ENCODE assay signal across 18 cellular contexts in genomic region chr6:123527406-123527805, GRCh38.
DNase-seq lines count a peak whose midpoint lies in the region; ATAC-seq and TF ChIP-seq lines count a peak whose summit lies in the region.
"Had no signal": no experiment of that assay in that cellular context is flagged by ENCODE, and none has a peak within 500 bp of the region (broad histone marks: within the 10 kb centered on the region; RNA-seq: fewer than 3 reads in every experiment).

No MANE protein-coding gene starts in this region.

- H2BK120ac ChIP-seq in H9 (ENCODE audit: low read depth, low read length, poor library complexity, severe bottlenecking): no peak overlapping the region

- H3K23me2 ChIP-seq in H9 (ENCODE audit: insufficient read length, low read depth, low read length, poor library complexity, severe bottlenecking): no peaks in the 10 kb centered on the region

- in situ Hi-C loops in astrocyte of the cerebellum (cut with HindIII; ENCODE audit: low sequenced_read_pairs): no loop called here

- peaks cover 21% of the 10 kb centered on the region for H3K9me3 Mint-ChIP-seq in stimulated activated effector memory CD8-positive, alpha-beta T cell treated with anti-CD3 and anti-CD28 coated beads, Interleukin-12 subunit alpha, Interleukin-12 subunit beta, amount 100 ng/mL, for 72 hours
- no peaks in the 10 kb centered on the region for H3K9me3 Mint-ChIP-seq in H9

- H3K27me3 ChIP-seq in H9 (ENCODE audit: insufficient read depth, low read length): no peaks in the 10 kb centered on the region

- H3K4me1 ChIP-seq in H9 (ENCODE audit: insufficient read depth, low read length): no peaks in the 10 kb centered on the region

- no peak overlapping the region for H3K4ac ChIP-seq in H9 (ENCODE audit: low read depth, low read length)

- H3K79me2 ChIP-seq in H9 (ENCODE audit: insufficient read depth, low read length): no peaks in the 10 kb centered on the region

- no CpG with 5 or more reads among the region's 3 CpGs for WGBS in H9 (ENCODE audit: extremely low coverage, insufficient read length, low lambda C conversion rate)

- no peak overlapping the region for H3K4me3 Mint-ChIP-seq in stimulated activated effector memory CD8-positive, alpha-beta T cell treated with anti-CD3 and anti-CD28 coated beads, Interleukin-12 subunit alpha, Interleukin-12 subunit beta, amount 100 ng/mL, for 72 hours
- no peak overlapping the region for H3K4me3 Mint-ChIP-seq in H9
- H3K4me3 Mint-ChIP-seq: B cell; CD4-positive, alpha-beta T cell; IgD-negative memory B cell had no signal

- H2BK15ac ChIP-seq in H9 (ENCODE audit: low read depth, low read length): no peak overlapping the region

- no peaks in the 10 kb centered on the region for H3K36me3 Mint-ChIP-seq in stimulated activated effector memory CD8-positive, alpha-beta T cell treated with anti-CD3 and anti-CD28 coated beads, Interleukin-12 subunit alpha, Interleukin-12 subunit beta, amount 100 ng/mL, for 72 hours
- no peaks in the 10 kb centered on the region for H3K36me3 Mint-ChIP-seq in H9 (ENCODE audit: insufficient read depth in 1 of 3, low read depth in 3 of 3)
- H3K36me3 Mint-ChIP-seq: IgD-negative memory B cell had no signal

- H3T11ph ChIP-seq in H9 (ENCODE audit: low read length): no peak overlapping the region

- intact Hi-C loops in left colon (cut with DNase I, micrococcal nuclease): no loop called here

- H3K56ac ChIP-seq in H9 (ENCODE audit: insufficient read length, low read depth, low read length): no peak overlapping the region

- H4K91ac ChIP-seq in H9 (ENCODE audit: insufficient read length, low read depth, low read length): no peak overlapping the region

- TF ChIP-seq POLR2A in NB4 (IDR thresholded peaks at IDR 0.05; ENCODE audit: extremely low read depth, insufficient read length): no peak

- peak; percentile 12 for DNase-seq in COLO829 (ENCODE audit: low spot score)
- peak; percentile 29 for DNase-seq in NB4 (ENCODE audit: low read depth)
- DNase-seq in astrocyte of the cerebellum (ENCODE audit: low read depth): peak; percentile 34
- peak; percentile 23 for DNase-seq in renal cortical epithelial cell (ENCODE audit: low read depth)
- no peak for DNase-seq in left colon
- no peak for DNase-seq in stimulated activated effector memory CD8-positive, alpha-beta T cell treated with anti-CD3 and anti-CD28 coated beads, Interleukin-12 subunit alpha, Interleukin-12 subunit beta, amount 100 ng/mL, for 72 hours (ENCODE audit: low spot score in 2 of 2)
- no peak for DNase-seq in H9
- DNase-seq: Calu3; CD4-positive, alpha-beta T cell; H7; Kasumi-1; NCI-H1417; NCI-H2029; NCI-H446; PC-3 had no signal

- no peak overlapping the region for H4K5ac ChIP-seq in H9 (ENCODE audit: insufficient read length, low read depth, low read length)

- H4K20me1 ChIP-seq in H9 (ENCODE audit: control insufficient read depth, insufficient read depth, insufficient read length): no peaks in the 10 kb centered on the region

- H2AK5ac ChIP-seq in H9 (ENCODE audit: insufficient read length, low read length): no peak overlapping the region

- H3K23ac ChIP-seq in H9 (ENCODE audit: insufficient read length, low read depth, low read length): no peak overlapping the region

- no peak overlapping the region for H3K4me2 ChIP-seq in H9 (ENCODE audit: insufficient read depth, insufficient read length, low read length)

- ATAC-seq in left colon: no peak
- no peak for ATAC-seq in stimulated activated effector memory CD8-positive, alpha-beta T cell treated with anti-CD3 and anti-CD28 coated beads, Interleukin-12 subunit alpha, Interleukin-12 subunit beta, amount 100 ng/mL, for 72 hours
- ATAC-seq: PC-3 had no signal

- H3K9me3 ChIP-seq in H9 (ENCODE audit: control insufficient read depth, low read depth, low read length): no peaks in the 10 kb centered on the region

- H3K27ac Mint-ChIP-seq in stimulated activated effector memory CD8-positive, alpha-beta T cell treated with anti-CD3 and anti-CD28 coated beads, Interleukin-12 subunit alpha, Interleukin-12 subunit beta, amount 100 ng/mL, for 72 hours: no peak overlapping the region
- H3K27ac Mint-ChIP-seq in H9: no peak overlapping the region
- H3K27ac Mint-ChIP-seq: B cell; CD4-positive, alpha-beta T cell; IgD-negative memory B cell had no signal

- H3K27me3 Mint-ChIP-seq in H9 (ENCODE audit: low read depth): no peaks in the 10 kb centered on the region
- H3K27me3 Mint-ChIP-seq: B cell; CD4-positive, alpha-beta T cell; IgD-negative memory B cell had no signal

- H2BK20ac ChIP-seq in H9 (ENCODE audit: low read depth, low read length, poor library complexity, severe bottlenecking): no peak overlapping the region

- H3K4me3 ChIP-seq in NB4 (ENCODE audit: low read depth, low read length): no peak overlapping the region
- no peak overlapping the region for H3K4me3 ChIP-seq in astrocyte of the cerebellum (ENCODE audit: low read depth, low read length)

- no peak overlapping the region for H3K14ac ChIP-seq in H9 (ENCODE audit: insufficient read depth, low read length)

- no peak overlapping the region for H3K18ac ChIP-seq in H9 (ENCODE audit: insufficient read length, low read depth, low read length)

- no peak for TF ChIP-seq CTCF in NB4 (IDR thresholded peaks at IDR 0.05; ENCODE audit: low read depth, low read length)
- no peak for TF ChIP-seq CTCF in astrocyte of the cerebellum (IDR thresholded peaks at IDR 0.05; ENCODE audit: low read depth, low read length, missing control alignments)
- no peak for TF ChIP-seq CTCF in H9 (conservative IDR thresholded peaks at IDR 0.05)

- H3K4me1 Mint-ChIP-seq in stimulated activated effector memory CD8-positive, alpha-beta T cell treated with anti-CD3 and anti-CD28 coated beads, Interleukin-12 subunit alpha, Interleukin-12 subunit beta, amount 100 ng/mL, for 72 hours: no peaks in the 10 kb centered on the region
- H3K4me1 Mint-ChIP-seq in H9: no peaks in the 10 kb centered on the region
- H3K4me1 Mint-ChIP-seq: B cell, IgD-negative memory B cell had no signal

- no peaks in the 10 kb centered on the region for H3K79me1 ChIP-seq in H9 (ENCODE audit: insufficient read depth, low read depth, low read length, poor library complexity, severe bottlenecking)

- H3K27ac ChIP-seq in H9 (ENCODE audit: insufficient read length, low read depth, low read length): no peak overlapping the region
- H3K27ac ChIP-seq: HL-60 had no signal

- H2BK5ac ChIP-seq in H9 (ENCODE audit: insufficient read length, low read length): no peak overlapping the region

- no peak overlapping the region for H4K8ac ChIP-seq in H9 (replicated peaks; ENCODE audit: insufficient read length, low read depth, low read length)

- H2BK12ac ChIP-seq in H9 (ENCODE audit: insufficient read length, low read depth, low read length): no peak overlapping the region

- no peak overlapping the region for H3K9ac ChIP-seq in H9 (ENCODE audit: extremely low read depth, insufficient read length, low read length)

- no peak overlapping the region for H2AFZ ChIP-seq in H9 (ENCODE audit: low read length)

Comparison
In these comparisons a context has a peak if more than half of its experiments do, and no peak if none do; other contexts are left out.
1. DNase-seq: peak in COLO829 (single experiment), NB4 (single experiment), astrocyte of the cerebellum (single experiment) and renal cortical epithelial cell (single experiment); none in left colon (0 of 2), stimulated activated effector memory CD8-positive, alpha-beta T cell treated with anti-CD3 and anti-CD28 coated beads, Interleukin-12 subunit alpha, Interleukin-12 subunit beta, amount 100 ng/mL, for 72 hours (0 of 2) and H9 (single experiment).